ENCODE assay signal across 1 cellular context in genomic region chr11:118916842-118917388, GRCh38.
TF ChIP-seq lines count a peak whose summit lies in the region.

No MANE protein-coding gene starts in this region.

TF ChIP-seq in H1, 55 proteins besides CTCF, POLR2A, EP300 and RAD21:
- TF ChIP-seq CHD1 (IDR thresholded peaks at IDR 0.05; ENCODE audit: low read depth, low read length) (no peak), TCF12 (IDR thresholded peaks at IDR 0.05; ENCODE audit: low read depth, low read length) (no peak), GTF2F1 (IDR thresholded peaks at IDR 0.05; ENCODE audit: borderline replicate concordance, low read depth, low read length) (no peak), SP1 (IDR thresholded peaks at IDR 0.05; ENCODE audit: low read depth, low read length) (0 out of 2 replicates have a peak, but pooled peaks have one; percentile 12), NRF1 (IDR thresholded peaks at IDR 0.05; ENCODE audit: low read depth, low read length) (no peak), SIRT6 (IDR thresholded peaks at IDR 0.05; ENCODE audit: low read length) (no peak), SIX5 (IDR thresholded peaks at IDR 0.05; ENCODE audit: low read depth, low read length) (no peak), POLR2AphosphoS5 (IDR thresholded peaks at IDR 0.05; ENCODE audit: low read depth, low read length) (0 out of 2 replicates have a peak, but pooled peaks have one; percentile 24), SP2 (IDR thresholded peaks at IDR 0.05; ENCODE audit: low read length) (no peak), FOSL1 (IDR thresholded peaks at IDR 0.05; ENCODE audit: insufficient read depth, low read depth, low read length) (no peak), NANOG (IDR thresholded peaks at IDR 0.05; ENCODE audit: insufficient read depth, low read depth, low read length, poor library complexity, severe bottlenecking) (no peak), MAFK (IDR thresholded peaks at IDR 0.05; ENCODE audit: low read depth, low read length) (no peak), RBBP5 (IDR thresholded peaks at IDR 0.05; ENCODE audit: borderline replicate concordance, low read depth, low read length) (no peak), HDAC6 (IDR thresholded peaks at IDR 0.05; ENCODE audit: low read depth, low read length) (no peak), TAF1 (IDR thresholded peaks at IDR 0.05; ENCODE audit: low read depth, low read length) (no peak), SIN3A (conservative IDR thresholded peaks at IDR 0.05 in 1 of 2, IDR thresholded peaks at IDR 0.05 in 1 of 2; ENCODE audit: low read depth in 1 of 2, low read length in 2 of 2) (no peak), BACH1 (IDR thresholded peaks at IDR 0.05; ENCODE audit: low read length) (no peak), CEBPB (IDR thresholded peaks at IDR 0.05; ENCODE audit: low read depth, low read length) (no peak), SP4 (IDR thresholded peaks at IDR 0.05; ENCODE audit: low read length) (no peak), TAF7 (optimal IDR thresholded peaks at IDR 0.05; ENCODE audit: borderline replicate concordance, low read depth, low read length) (no peak), TEAD4 (IDR thresholded peaks at IDR 0.05; ENCODE audit: low read depth, low read length) (0 out of 2 replicates have a peak, but pooled peaks have one; percentile 26), SRF (IDR thresholded peaks at IDR 0.05; ENCODE audit: low read depth, low read length) (no peak), ASH2L (IDR thresholded peaks at IDR 0.05; ENCODE audit: low read length) (peak; percentile 2), YY1 (IDR thresholded peaks at IDR 0.05; ENCODE audit: low read depth, low read length) (peak; percentile 78; the same call in 1 of the 2 replicates), GABPA (IDR thresholded peaks at IDR 0.05; ENCODE audit: borderline replicate concordance, insufficient read depth, low read length) (no peak), KDM4A (IDR thresholded peaks at IDR 0.05; ENCODE audit: low read depth, low read length, severe bottlenecking) (no peak)
